Comparison of ENCODE assay signal across 1 cellular context in the genomic region with DNA sequence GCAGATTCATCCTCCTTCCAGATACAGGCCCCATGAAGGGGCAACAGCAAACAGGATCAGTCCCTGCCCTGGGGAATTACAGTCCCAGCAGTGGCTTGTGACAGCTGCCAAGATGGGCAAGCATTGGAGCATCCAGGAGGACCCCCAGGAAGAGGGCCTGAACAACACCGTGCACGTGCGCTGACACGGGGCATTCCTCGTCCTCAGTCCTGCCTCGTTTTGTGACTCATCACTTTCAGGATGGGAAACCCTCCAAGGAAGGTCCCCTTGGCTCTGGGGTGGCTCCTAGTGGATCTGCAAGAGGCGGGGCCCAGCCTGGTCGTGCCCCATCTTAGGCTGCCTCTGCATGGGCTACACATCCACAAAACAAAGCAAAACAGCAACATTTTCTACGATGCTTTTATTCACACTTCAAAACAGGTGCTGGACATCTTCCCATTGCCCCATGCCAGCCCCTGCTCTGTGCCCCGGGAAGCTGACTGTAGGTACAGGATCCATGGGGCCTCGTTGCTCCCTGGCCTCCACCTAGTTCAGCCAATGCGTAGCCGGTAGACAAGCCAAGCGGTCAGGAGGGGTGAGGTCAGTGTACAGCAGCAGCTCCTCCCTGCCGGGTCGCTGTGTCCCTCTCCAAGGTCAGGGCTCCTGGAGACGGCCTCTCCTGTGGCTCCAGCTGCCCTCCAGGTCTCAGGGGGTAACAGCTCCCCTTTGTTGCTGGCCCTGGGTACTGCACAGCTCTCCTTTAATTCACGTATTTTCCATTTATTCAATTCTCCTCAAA.
TF ChIP-seq lines count a peak whose summit lies in the region.

No MANE protein-coding gene starts in this region.

TF ChIP-seq in H1, 55 proteins besides CTCF, POLR2A, EP300 and RAD21:
- TF ChIP-seq BACH1 (IDR thresholded peaks at IDR 0.05; ENCODE audit: low read length) (peak; percentile 90), SIRT6 (IDR thresholded peaks at IDR 0.05; ENCODE audit: low read length) (no peak)
